Comparison of ENCODE assay signal across 1 cellular context in genomic region chr12:106130474-106131113, GRCh38.
TF ChIP-seq lines count a peak whose summit lies in the region.

No MANE protein-coding gene starts in this region.

TF ChIP-seq in SK-N-SH treated with all-trans-retinoic acid at 6 μM for 48 hours, 23 proteins besides CTCF, POLR2A, EP300 and RAD21 (continued from another document):
- TF ChIP-seq, protein P1, sequence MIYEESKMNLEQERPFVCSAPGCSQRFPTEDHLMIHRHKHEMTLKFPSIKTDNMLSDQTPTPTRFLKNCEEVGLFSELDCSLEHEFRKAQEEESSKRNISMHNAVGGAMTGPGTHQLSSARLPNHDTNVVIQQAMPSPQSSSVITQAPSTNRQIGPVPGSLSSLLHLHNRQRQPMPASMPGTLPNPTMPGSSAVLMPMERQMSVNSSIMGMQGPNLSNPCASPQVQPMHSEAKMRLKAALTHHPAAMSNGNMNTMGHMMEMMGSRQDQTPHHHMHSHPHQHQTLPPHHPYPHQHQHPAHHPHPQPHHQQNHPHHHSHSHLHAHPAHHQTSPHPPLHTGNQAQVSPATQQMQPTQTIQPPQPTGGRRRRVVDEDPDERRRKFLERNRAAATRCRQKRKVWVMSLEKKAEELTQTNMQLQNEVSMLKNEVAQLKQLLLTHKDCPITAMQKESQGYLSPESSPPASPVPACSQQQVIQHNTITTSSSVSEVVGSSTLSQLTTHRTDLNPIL (CRISPR knock-in tag; IDR thresholded peaks at IDR 0.05; ENCODE audit: low read depth) = no peak
- TF ChIP-seq ZFP3 (CRISPR knock-in tag; IDR thresholded peaks at IDR 0.05) = no peak
